ENCODE assay signal across 1 cellular context in the genomic region with DNA sequence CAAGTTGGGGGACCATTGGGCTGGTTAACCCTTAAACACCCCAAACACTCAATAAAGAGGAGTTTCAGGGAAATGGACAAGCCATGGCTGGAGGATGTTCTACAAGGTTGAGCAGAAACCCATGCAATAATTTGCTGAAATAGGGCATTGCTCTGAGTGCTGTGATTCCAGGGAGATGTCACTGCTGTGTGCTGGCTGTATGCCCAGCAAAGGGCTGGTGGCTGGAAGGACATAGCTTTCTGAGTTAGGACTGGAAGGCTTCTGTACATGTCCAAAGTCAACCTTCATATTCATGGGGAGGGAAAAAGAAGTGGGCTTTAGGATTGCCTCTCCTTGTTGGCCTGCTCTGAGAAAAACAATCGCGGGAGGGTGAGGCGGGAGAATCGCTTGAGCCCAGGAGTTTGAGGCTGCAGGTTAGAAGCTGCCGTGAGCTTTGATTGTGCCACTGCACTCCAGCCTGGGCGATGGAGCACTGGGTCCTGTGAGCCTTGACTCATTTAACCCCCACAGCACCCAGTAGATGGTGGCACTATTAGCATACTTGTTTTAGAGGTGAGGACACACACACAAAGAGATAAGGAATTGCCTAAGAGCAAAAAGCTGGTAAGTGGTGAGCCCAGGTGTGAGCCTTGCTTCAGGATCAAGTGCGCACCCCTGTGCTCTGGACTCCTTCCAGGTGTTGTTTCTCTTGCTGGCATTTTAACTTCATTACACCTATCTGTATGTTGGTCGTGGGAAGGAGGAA.
TF ChIP-seq lines count a peak whose summit lies in the region.

No MANE protein-coding gene starts in this region.

TF ChIP-seq in GM12878, 131 proteins besides CTCF, POLR2A, EP300 and RAD21:
- TF ChIP-seq NFIC (IDR thresholded peaks at IDR 0.05; ENCODE audit: low read depth, low read length), result no peak
- no peak for TF ChIP-seq ZNF207 (IDR thresholded peaks at IDR 0.05; ENCODE audit: borderline replicate concordance)
- TF ChIP-seq GATAD2B (conservative IDR thresholded peaks at IDR 0.05; ENCODE audit: low read depth), result no peak
- no peak for TF ChIP-seq PRDM15 (CRISPR knock-in tag; IDR thresholded peaks at IDR 0.05)
- TF ChIP-seq NRF1 (conservative IDR thresholded peaks at IDR 0.05; ENCODE audit: low read depth, low read length), result no peak
